In the genomic region with DNA sequence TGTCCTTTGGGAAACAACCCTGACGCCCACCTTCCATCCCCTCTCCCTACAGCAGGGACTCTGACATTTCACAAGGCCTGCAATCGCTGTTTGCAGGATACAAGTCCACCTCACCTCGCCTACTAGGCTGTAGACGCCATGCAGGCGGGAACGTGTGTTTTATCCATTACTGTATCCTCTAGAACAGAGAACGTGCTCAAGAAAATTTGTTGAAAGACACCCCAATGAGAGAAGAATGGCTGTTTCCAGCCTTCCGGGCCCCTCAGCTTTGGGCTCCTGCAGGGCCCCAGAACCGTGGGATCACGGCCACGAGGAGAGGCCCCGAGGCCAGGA, we compare ENCODE assay signal across 8 cellular contexts. TPM values are rescaled to one million over a fixed set of nuclear protein-coding genes. Genes with fewer than 3 reads are reported as not detected.
A peak's percentile ranks its signal among the peaks of the same experiment; 100 is the strongest.
DNase-seq lines count a peak whose midpoint lies in the region; ATAC-seq and TF ChIP-seq lines count a peak whose summit lies in the region.

No MANE protein-coding gene starts in this region.

- ATAC-seq in omental fat pad (ENCODE audit: low FRiP score) = no peak

- H3K4me1 ChIP-seq in HUES64 (ENCODE audit: insufficient read depth, low read length) = peaks cover 24% of the 10 kb centered on the region
- peaks cover 19 to 44% of the 10 kb centered on the region in 2 donors for H3K4me1 ChIP-seq in mucosa of rectum (ENCODE audit: control insufficient read depth in 2 of 2, insufficient read depth in 2 of 2, low read length in 2 of 2)

- CTCF ChIA-PET in AG04449 (lab: Yijun Ruan, JAX) = interaction anchor here (0.8 to 11.2 kb wide), 5 partner anchors 8 to 245 kb away, joined by 3 to 101 read pairs (median 4); a partner anchor contains a TSS

- H3K27me3 ChIP-seq in HUES64 (ENCODE audit: insufficient read depth, low read length) (peaks cover 36% of the 10 kb centered on the region), mucosa of rectum (ENCODE audit: control insufficient read depth in 2 of 2, insufficient read depth in 2 of 2, low read length in 2 of 2) (peaks cover 7 to 8% of the 10 kb centered on the region in 2 donors)

- no peak for TF ChIP-seq CTCF in AG04449 (IDR thresholded peaks at IDR 0.05; ENCODE audit: insufficient read depth, low read length, missing control alignments)
- no peak for TF ChIP-seq CTCF in cardiac fibroblast (IDR thresholded peaks at IDR 0.05; ENCODE audit: low read depth, low read length)
- no peak for TF ChIP-seq CTCF in omental fat pad (IDR thresholded peaks at IDR 0.05)

- WGBS in HUES64 = 46% methylated on average over 12 of the region's 12 CpGs

- no peak for DNase-seq in AG04449 (ENCODE audit: low read depth, low spot score)
- DNase-seq in cardiac fibroblast (ENCODE audit: low read depth in 2 of 2) = peak in 1 of 2 donors; percentile 25
- no peak for DNase-seq in NCI-H748 (lab: John Stamatoyannopoulos, UW; ENCODE audit: unreplicated experiment)
- no peak for DNase-seq in DMS153 (lab: John Stamatoyannopoulos, UW)
- DNase-seq in NCI-H2081 (lab: John Stamatoyannopoulos, UW) = no peak
- no peak for DNase-seq in omental fat pad (ENCODE audit: low spot score)

- H3K4me3 ChIP-seq in AG04449 (ENCODE audit: low read depth, low read length) = peak overlapping the region; percentile 60
- peak overlapping the region; percentile 49 for H3K4me3 ChIP-seq in HUES64 (ENCODE audit: low read length)
- peak overlapping the region; percentile 60 to 74 for H3K4me3 ChIP-seq in cardiac fibroblast (replicated peaks in 1 of 2; ENCODE audit: low read depth in 2 of 2, low read length in 2 of 2)
- peak overlapping the region; percentile 81 for H3K4me3 ChIP-seq in mucosa of rectum (ENCODE audit: low read length in 2 of 2)

- H3K36me3 ChIP-seq in HUES64 (ENCODE audit: insufficient read depth, low read length) (peaks cover 38% of the 10 kb centered on the region), mucosa of rectum (ENCODE audit: control insufficient read depth in 2 of 2, insufficient read depth in 2 of 2, low read length in 2 of 2) (peaks cover 22 to 30% of the 10 kb centered on the region in 2 donors)

- H3K27ac ChIP-seq in HUES64 (ENCODE audit: low read depth, low read length) (no peak overlapping the region), mucosa of rectum (ENCODE audit: low read depth in 2 of 2, low read length in 2 of 2) (no peak overlapping the region)

- H3K9me3 ChIP-seq in HUES64 (ENCODE audit: insufficient read depth, low read depth, low read length) = no peaks in the 10 kb centered on the region
- H3K9me3 ChIP-seq in mucosa of rectum (ENCODE audit: control insufficient read depth in 2 of 2, low read length in 2 of 2) = no peaks in the 10 kb centered on the region

- POLR2A ChIA-PET in AG04449 (lab: Yijun Ruan, JAX) = interaction anchor here (1.1 kb wide), 1 partner anchor 9 kb away, joined by 3 read pairs; no protein-coding TSS in a partner anchor

- H3K9ac ChIP-seq in HUES64 (ENCODE audit: low read depth, low read length) (0 out of 2 replicates have a peak overlapping the region, but pooled peaks have one; percentile 64), mucosa of rectum (ENCODE audit: low read depth in 1 of 2, low read length in 2 of 2) (peak overlapping the region in 1 of 2 donors; percentile 52)

RNA-seq across cellular contexts. Expression of a gene that starts 1.5 kb away (rescaled TPM):
- 2.5 TPM for polyA plus RNA-seq in HUES64 (2013, experiment 1 of 2)
- polyA plus RNA-seq in HUES64 (2013, experiment 2 of 2) = 4.6 TPM
- total RNA-seq in omental fat pad = 1 to 10 TPM; 5.9 to 9.0 (median 7.9) TPM

RNA-seq across cellular contexts. Expression of a gene that starts 8.4 kb away (rescaled TPM):
- polyA plus RNA-seq in HUES64 (2013, experiment 1 of 2) = 1,858 TPM
- polyA plus RNA-seq in HUES64 (2013, experiment 2 of 2) = 1,964 TPM
- 100 to 1,000 TPM; 333 to 392 (median 362) TPM for total RNA-seq in omental fat pad
